ENCODE assay signal across 34 cellular contexts in genomic region chr10:127315888-127316287, GRCh38.
"Had no signal": no experiment of that assay in that cellular context is flagged by ENCODE, and none has a peak within 500 bp of the region (broad histone marks: within the 10 kb centered on the region; RNA-seq: fewer than 3 reads in every experiment).

No MANE protein-coding gene starts in this region.

- DNase-seq: activated B cell treated with CpG ODN at 0.5 μM for 24 hours; activated CD4-positive, alpha-beta T cell treated with anti-CD3 and anti-CD28 coated beads for 48 hours; activated CD4-positive, alpha-beta T cell treated with anti-CD3 and anti-CD28 coated beads, Interleukin-2, amount 50 U/mL, for 1 hour; activated CD4-positive, alpha-beta T cell treated with anti-CD3 and anti-CD28 coated beads, Interleukin-2, amount 50 U/mL, for 48 hours; activated CD8-positive, alpha-beta memory T cell treated with anti-CD3 and anti-CD28 coated beads for 24 hours; activated CD8-positive, alpha-beta T cell treated with anti-CD3 and anti-CD28 coated beads for 36 hours; activated effector memory CD4-positive, alpha-beta T cell treated with Interleukin-2 at 50 U/mL for 16 hours; activated gamma-delta T cell treated with Interleukin-2 at 50 U/mL for 16 hours; activated naive CD4-positive, alpha-beta T cell treated with anti-CD3 and anti-CD28 coated beads, Interleukin-2, amount 50 U/mL, for 16 hours; activated naive CD4-positive, alpha-beta T cell treated with Interleukin-2 at 50 U/mL for 16 hours; activated naive CD8-positive, alpha-beta T cell treated with anti-CD3 and anti-CD28 coated beads, Interleukin-2, amount 50 U/mL, for 24 hours; activated T-cell treated with anti-CD3 and anti-CD28 coated beads, Interleukin-2, amount 50 U/mL, for 4 hours; adrenal gland; amygdala; aorta; body of pancreas; dorsolateral prefrontal cortex; effector memory CD4-positive, alpha-beta T cell; endodermal cell; foreskin fibroblast; gastrocnemius medialis; glutamatergic neuron; heart left ventricle; T-cell; T1000; WERI-Rb-1 had no signal

- H3K36me3 Mint-ChIP-seq: activated naive CD8-positive, alpha-beta T cell; T-cell had no signal

- H3K4me1 Mint-ChIP-seq: activated B cell treated with CpG ODN at 0.5 μM for 24 hours; activated naive CD8-positive, alpha-beta T cell treated with anti-CD3 and anti-CD28 coated beads, Interleukin-2, amount 50 U/mL, for 24 hours; activated T-helper 17 cell treated with anti-CD3 and anti-CD28 coated beads, Interleukin-2, amount 50 U/mL, for 72 hours; central memory CD8-positive, alpha-beta T cell; endodermal cell; T-cell had no signal

- H3K27ac ChIP-seq: adrenal gland, body of pancreas, coronary artery, dorsolateral prefrontal cortex, gastrocnemius medialis, heart left ventricle, WERI-Rb-1 had no signal

- H3K9me3 ChIP-seq: adrenal gland, body of pancreas, gastrocnemius medialis, heart left ventricle had no signal

- H3K27me3 ChIP-seq: adrenal gland, body of pancreas, gastrocnemius medialis, heart left ventricle had no signal

- H3K4me3 ChIP-seq: adrenal gland, body of pancreas, coronary artery, dorsolateral prefrontal cortex, gastrocnemius medialis, heart left ventricle had no signal

- H3K4me3 Mint-ChIP-seq: activated B cell treated with CpG ODN at 0.5 μM for 24 hours; activated CD8-positive, alpha-beta T cell treated with anti-CD3 and anti-CD28 coated beads for 36 hours; activated naive CD8-positive, alpha-beta T cell; activated naive CD8-positive, alpha-beta T cell treated with anti-CD3 and anti-CD28 coated beads, Interleukin-2, amount 50 U/mL, for 24 hours; activated T-cell treated with anti-CD3 and anti-CD28 coated beads, Interleukin-2, amount 50 U/mL, for 4 hours; activated T-helper 17 cell treated with anti-CD3 and anti-CD28 coated beads, Interleukin-2, amount 50 U/mL, for 72 hours; central memory CD8-positive, alpha-beta T cell; dendritic cell treated with granulocyte-macrophage colony-stimulating factor and Interleukin-4, amounts not matched to agents 40 ng/mL and 50 ng/mL, for 4 days; endodermal cell; T-cell; T-helper 1 cell treated with Interleukin-12 subunit alpha and Interleukin-12 subunit beta and Interleukin-4 antibody, amounts not matched to agents 30 μg/mL and 1 μg/mL, for 36 hours; T-helper 2 cell treated with Interferon-gamma antibody and Interleukin-4, amounts not matched to agents 5 μg/mL and 100 μg/mL, for 36 hours had no signal

- H3K4me1 ChIP-seq: adrenal gland, body of pancreas had no signal

- ATAC-seq: activated CD4-positive, CD25-positive, alpha-beta regulatory T cell treated with anti-CD3 and anti-CD28 coated beads, Interleukin-2, amount 50 U/mL, for 24 hours; activated CD8-positive, alpha-beta T cell treated with anti-CD3 and anti-CD28 coated beads for 36 hours; activated naive CD8-positive, alpha-beta T cell treated with anti-CD3 and anti-CD28 coated beads, Interleukin-2, amount 50 U/mL, for 24 hours; activated T-cell treated with anti-CD3 and anti-CD28 coated beads, Interleukin-2, amount 50 U/mL, for 4 hours; activated T-helper 17 cell treated with anti-CD3 and anti-CD28 coated beads, Interleukin-2, amount 50 U/mL, for 72 hours; body of pancreas; gastrocnemius medialis; heart left ventricle; T-cell had no signal

- H3K9me3 Mint-ChIP-seq: activated B cell treated with CpG ODN at 0.5 μM for 24 hours; activated CD8-positive, alpha-beta T cell treated with anti-CD3 and anti-CD28 coated beads for 36 hours; activated naive CD8-positive, alpha-beta T cell treated with anti-CD3 and anti-CD28 coated beads, Interleukin-2, amount 50 U/mL, for 24 hours; activated T-cell treated with anti-CD3 and anti-CD28 coated beads, Interleukin-2, amount 50 U/mL, for 4 hours; activated T-helper 17 cell treated with anti-CD3 and anti-CD28 coated beads, Interleukin-2, amount 50 U/mL, for 72 hours; central memory CD8-positive, alpha-beta T cell; dendritic cell treated with granulocyte-macrophage colony-stimulating factor and Interleukin-4, amounts not matched to agents 40 ng/mL and 50 ng/mL, for 4 days; endodermal cell; T-cell; T-helper 1 cell treated with Interleukin-12 subunit alpha and Interleukin-12 subunit beta and Interleukin-4 antibody, amounts not matched to agents 30 μg/mL and 1 μg/mL, for 36 hours; T-helper 2 cell treated with Interferon-gamma antibody and Interleukin-4, amounts not matched to agents 5 μg/mL and 100 μg/mL, for 36 hours had no signal

- H3K27ac Mint-ChIP-seq: activated B cell treated with CpG ODN at 0.5 μM for 24 hours; activated CD8-positive, alpha-beta T cell treated with anti-CD3 and anti-CD28 coated beads for 36 hours; activated naive CD8-positive, alpha-beta T cell; activated naive CD8-positive, alpha-beta T cell treated with anti-CD3 and anti-CD28 coated beads, Interleukin-2, amount 50 U/mL, for 24 hours; activated T-helper 17 cell treated with anti-CD3 and anti-CD28 coated beads, Interleukin-2, amount 50 U/mL, for 72 hours; dendritic cell treated with granulocyte-macrophage colony-stimulating factor and Interleukin-4, amounts not matched to agents 40 ng/mL and 50 ng/mL, for 4 days; endodermal cell; T-cell; T-helper 1 cell treated with Interleukin-12 subunit alpha and Interleukin-12 subunit beta and Interleukin-4 antibody, amounts not matched to agents 30 μg/mL and 1 μg/mL, for 36 hours; T-helper 2 cell treated with Interferon-gamma antibody and Interleukin-4, amounts not matched to agents 5 μg/mL and 100 μg/mL, for 36 hours had no signal

- H3K36me3 ChIP-seq: adrenal gland, gastrocnemius medialis, heart left ventricle, WERI-Rb-1 had no signal

- H3K27me3 Mint-ChIP-seq: activated B cell treated with CpG ODN at 0.5 μM for 24 hours; activated naive CD8-positive, alpha-beta T cell treated with anti-CD3 and anti-CD28 coated beads, Interleukin-2, amount 50 U/mL, for 24 hours; dendritic cell treated with granulocyte-macrophage colony-stimulating factor and Interleukin-4, amounts not matched to agents 40 ng/mL and 50 ng/mL, for 4 days had no signal
